8 cellular contexts compared by ENCODE assay signal in the genomic region with DNA sequence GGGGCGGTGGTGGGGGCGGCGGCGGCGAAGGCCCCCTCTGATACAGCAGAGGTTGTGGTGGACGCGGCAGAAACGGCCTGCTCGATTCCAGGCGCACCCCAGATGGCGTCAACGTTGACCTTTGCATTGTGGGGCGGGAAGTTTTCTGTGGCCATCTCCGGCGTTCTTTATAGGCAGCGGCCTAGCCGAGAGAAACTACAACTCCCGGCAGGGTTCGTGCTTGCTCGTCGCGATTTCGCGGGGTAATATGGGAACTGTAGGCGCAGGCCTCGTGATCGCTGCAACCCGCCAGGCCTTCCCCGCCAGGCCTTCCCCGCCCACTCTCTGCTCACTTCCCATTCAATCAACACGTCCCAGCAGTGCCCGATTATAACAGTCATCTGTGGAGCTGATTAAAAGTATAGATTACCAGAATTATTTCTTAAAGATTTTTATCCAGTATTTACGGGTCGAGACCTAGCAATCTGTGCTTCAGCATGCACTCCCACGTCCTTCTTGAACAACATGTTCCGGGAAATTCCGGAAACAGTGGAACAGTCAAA. TPM values are rescaled to one million over a fixed set of nuclear protein-coding genes. Genes with fewer than 3 reads are reported as not detected.
A peak's percentile ranks its signal among the peaks of the same experiment; 100 is the strongest.
DNase-seq lines count a peak whose midpoint lies in the region; ATAC-seq and TF ChIP-seq lines count a peak whose summit lies in the region.

A gene (minus strand): TSS at position 74 of the 542 bp plus-strand sequence. CDS start 214 bp downstream, outside the sequence.

- peaks cover 30 to 36% of the 10 kb centered on the region in 2 donors for H3K4me1 Mint-ChIP-seq in natural killer cell treated with Interleukin-12 subunit alpha and Interleukin-12 subunit beta and Interleukin-15 and Interleukin-18, amount 100 ng/mL, for 72 hours (ENCODE audit: low read depth in 2 of 2)

- peak; percentile 99 for ATAC-seq in natural killer cell treated with Interleukin-12 subunit alpha and Interleukin-12 subunit beta and Interleukin-15 and Interleukin-18, amount 100 ng/mL, for 72 hours

- H3K27ac ChIP-seq in MM.1S (ENCODE audit: low read length), result peak within 1 kb of the TSS; percentile 91

- H3K27me3 Mint-ChIP-seq in natural killer cell treated with Interleukin-12 subunit alpha and Interleukin-12 subunit beta and Interleukin-15 and Interleukin-18, amount 100 ng/mL, for 72 hours, result no peaks in the 10 kb centered on the region

- peak within 1 kb of the TSS; percentile 54 for H2AFZ ChIP-seq in MM.1S (ENCODE audit: low read length)

- H3K27me3 ChIP-seq in MM.1S (replicated peaks; ENCODE audit: insufficient read depth, low read length), result no peaks in the 10 kb centered on the region

- DNase-seq in ELR (ENCODE audit: low read depth), result peak; percentile 99
- peak; percentile 99 for DNase-seq in HCEC 1CT
- DNase-seq in MM.1S, result peak; percentile 98
- DNase-seq in SHP77 treated with DMSO at 0.1 percent for 48 hours (lab: John Stamatoyannopoulos, UW), result peak; percentile 97
- DNase-seq in activated effector memory CD4-positive, alpha-beta T cell treated with anti-CD3 and anti-CD28 coated beads, Interleukin-2, amount 50 U/mL, for 16 hours, result peak; percentile 98
- DNase-seq in fibroblast of pulmonary artery (ENCODE audit: low read depth), result peak; percentile 98
- DNase-seq in natural killer cell treated with Interleukin-12 subunit alpha and Interleukin-12 subunit beta and Interleukin-15 and Interleukin-18, amount 100 ng/mL, for 72 hours (ENCODE audit: low spot score), result peak; percentile 96
- peak; percentile 96 for DNase-seq in stimulated activated naive CD4-positive, alpha-beta T cell treated with Interleukin-2 at 50 U/mL for 16 hours (lab: John Stamatoyannopoulos, UW)

- no peaks in the 10 kb centered on the region for H3K9me3 ChIP-seq in MM.1S (replicated peaks; ENCODE audit: insufficient read depth, low read length)

- H3K4me3 Mint-ChIP-seq in natural killer cell treated with Interleukin-12 subunit alpha and Interleukin-12 subunit beta and Interleukin-15 and Interleukin-18, amount 100 ng/mL, for 72 hours, result peak within 1 kb of the TSS; percentile 89

- H3K9me3 Mint-ChIP-seq in natural killer cell treated with Interleukin-12 subunit alpha and Interleukin-12 subunit beta and Interleukin-15 and Interleukin-18, amount 100 ng/mL, for 72 hours, result no peaks in the 10 kb centered on the region

- H3K27ac Mint-ChIP-seq in natural killer cell treated with Interleukin-12 subunit alpha and Interleukin-12 subunit beta and Interleukin-15 and Interleukin-18, amount 100 ng/mL, for 72 hours, result peak within 1 kb of the TSS; percentile 68 to 93

- H3K9me2 ChIP-seq in MM.1S (replicated peaks; ENCODE audit: insufficient read depth, low read length), result no peaks in the 10 kb centered on the region

- H3K36me3 ChIP-seq in MM.1S (replicated peaks; ENCODE audit: insufficient read depth, low read length), result no peaks in the 10 kb centered on the region

- H3K9ac ChIP-seq in MM.1S (ENCODE audit: low read length), result peak within 1 kb of the TSS; percentile 96

- H3K4me3 ChIP-seq in MM.1S (ENCODE audit: low read length), result peak within 1 kb of the TSS; percentile 69
- peak within 1 kb of the TSS; percentile 85 for H3K4me3 ChIP-seq in fibroblast of pulmonary artery (replicated peaks; ENCODE audit: low read depth, low read length)

- peaks cover 11% of the 10 kb centered on the region for H3K4me1 ChIP-seq in MM.1S (ENCODE audit: low read length)

- peaks cover 4% of the 10 kb centered on the region; the same call in 1 of the 2 replicates for H3F3A ChIP-seq in MM.1S (ENCODE audit: insufficient read depth, low read length)

- peaks cover 47% of the 10 kb centered on the region for H3K79me2 ChIP-seq in MM.1S (ENCODE audit: low read length)

- H4K20me1 ChIP-seq in MM.1S (ENCODE audit: insufficient read depth, low read length), result no peaks in the 10 kb centered on the region

- H3K4me2 ChIP-seq in MM.1S (ENCODE audit: low read depth, low read length), result peak within 1 kb of the TSS; percentile 86

- TF ChIP-seq CTCF in MM.1S (IDR thresholded peaks at IDR 0.05; ENCODE audit: low read length) (no peak), fibroblast of pulmonary artery (IDR thresholded peaks at IDR 0.05; ENCODE audit: low read length, missing control alignments) (no peak)

- peaks cover 5% of the 10 kb centered on the region for H3K36me3 Mint-ChIP-seq in natural killer cell treated with Interleukin-12 subunit alpha and Interleukin-12 subunit beta and Interleukin-15 and Interleukin-18, amount 100 ng/mL, for 72 hours

RNA-seq across cellular contexts. Expression of the gene that starts here (rescaled TPM):
- 10 to 100 TPM; 16.3 to 24.4 TPM for total RNA-seq in natural killer cell treated with Interleukin-12 subunit alpha and Interleukin-12 subunit beta and Interleukin-15 and Interleukin-18, amount 100 ng/mL, for 72 hours

Comparison
In these comparisons a context has a peak if more than half of its experiments do, and no peak if none do; other contexts are left out.
1. Peak in every context shown above with its lines: DNase-seq, ATAC-seq, H3K4me3 ChIP-seq and H3K27ac ChIP-seq.